Comparison of ENCODE assay signal across 8 cellular contexts in genomic region chr18:62526098-62527025, GRCh38. TPM values are rescaled to one million over a fixed set of nuclear protein-coding genes. Genes with fewer than 3 reads are reported as not detected.
DNase-seq lines count a peak whose midpoint lies in the region; ATAC-seq, FAIRE-seq and TF ChIP-seq lines count a peak whose summit lies in the region.

No MANE protein-coding gene starts in this region.

- no peaks in the 10 kb centered on the region for H4K20me1 ChIP-seq in OCI-LY1 (ENCODE audit: insufficient read depth, low read length)

- peak overlapping the region; percentile 93 for H3K4me2 ChIP-seq in OCI-LY1 (ENCODE audit: low read length)

- TF ChIP-seq CTCF in OCI-LY1 (IDR thresholded peaks at IDR 0.05; ENCODE audit: low read length): no peak

- FAIRE-seq in GM18507 (lab: Jason Lieb, UNC): peak; percentile 89

- H3K4me3 Mint-ChIP-seq in activated T-cell treated with anti-CD3 and anti-CD28 coated beads, Interleukin-2, amount 50 U/mL, for 4 hours: peak overlapping the region; percentile 98

- H3K4me3 ChIP-seq in OCI-LY1 (ENCODE audit: low read depth, low read length, poor library complexity, severe bottlenecking) (peak overlapping the region; percentile 74), mucosa of stomach (ENCODE audit: low read length) (peak overlapping the region; percentile 92)

- H3K27me3 ChIP-seq in OCI-LY1 (ENCODE audit: insufficient read depth, low read length) (no peaks in the 10 kb centered on the region), mucosa of stomach (ENCODE audit: control insufficient read depth, insufficient read depth, low read length) (no peaks in the 10 kb centered on the region)

- H3K9ac ChIP-seq in OCI-LY1 (ENCODE audit: low read length) (peak overlapping the region; percentile 86), mucosa of stomach (ENCODE audit: low read length) (peak overlapping the region; percentile 93)

- peaks cover 11% of the 10 kb centered on the region for H3K36me3 Mint-ChIP-seq in activated T-cell treated with anti-CD3 and anti-CD28 coated beads, Interleukin-2, amount 50 U/mL, for 4 hours (ENCODE audit: insufficient read depth)

- peaks cover 58% of the 10 kb centered on the region for H3K4me1 ChIP-seq in OCI-LY1 (ENCODE audit: insufficient read depth, low read length, severe bottlenecking)
- peaks cover 14% of the 10 kb centered on the region for H3K4me1 ChIP-seq in mucosa of stomach (ENCODE audit: control insufficient read depth, insufficient read depth, low read length)

- H3K79me2 ChIP-seq in OCI-LY1 (ENCODE audit: insufficient read depth, low read length): peaks cover 44% of the 10 kb centered on the region

- ATAC-seq in activated T-cell treated with anti-CD3 and anti-CD28 coated beads, Interleukin-2, amount 50 U/mL, for 4 hours: peak; percentile 9 to 17
- ATAC-seq in esophagus mucosa: peak; percentile 35

- peaks cover 55% of the 10 kb centered on the region for H3K4me1 Mint-ChIP-seq in activated T-cell treated with anti-CD3 and anti-CD28 coated beads, Interleukin-2, amount 50 U/mL, for 4 hours (ENCODE audit: low read depth)

- H2AFZ ChIP-seq in OCI-LY1 (ENCODE audit: low read length): no peak overlapping the region

- no peaks in the 10 kb centered on the region for H3K9me3 Mint-ChIP-seq in activated T-cell treated with anti-CD3 and anti-CD28 coated beads, Interleukin-2, amount 50 U/mL, for 4 hours

- H3F3A ChIP-seq in OCI-LY1 (ENCODE audit: insufficient read depth, low read length): no peaks in the 10 kb centered on the region

- DNase-seq in 8988T (peak; percentile 54), GM18507 (ENCODE audit: extremely low spot score, insufficient read length, low read depth) (peak; percentile 54), HT-29 (ENCODE audit: low spot score) (peak; percentile 73)
- DNase-seq in activated T-cell treated with anti-CD3 and anti-CD28 coated beads, Interleukin-2, amount 50 U/mL, for 4 hours: peak; percentile 60
- peak; percentile 83 for DNase-seq in stimulated activated CD8-positive, alpha-beta memory T cell treated with anti-CD3 and anti-CD28 coated beads, Interleukin-4, amount 100 ng/mL, for 48 hours

- no peaks in the 10 kb centered on the region for H3K9me3 ChIP-seq in OCI-LY1 (ENCODE audit: low read length)
- H3K9me3 ChIP-seq in mucosa of stomach (ENCODE audit: control insufficient read depth, low read length): no peaks in the 10 kb centered on the region

- H3K27ac ChIP-seq in OCI-LY1 (ENCODE audit: low read depth, low read length, poor library complexity, severe bottlenecking): peak overlapping the region; percentile 76

- no peaks in the 10 kb centered on the region for H3K27me3 Mint-ChIP-seq in activated T-cell treated with anti-CD3 and anti-CD28 coated beads, Interleukin-2, amount 50 U/mL, for 4 hours (ENCODE audit: low read depth)

- no peaks in the 10 kb centered on the region for H3K9me2 ChIP-seq in OCI-LY1 (ENCODE audit: low read depth, low read length)

- H3K36me3 ChIP-seq in OCI-LY1 (ENCODE audit: insufficient read depth, low read length): no peaks in the 10 kb centered on the region
- no peaks in the 10 kb centered on the region for H3K36me3 ChIP-seq in mucosa of stomach (ENCODE audit: control insufficient read depth, insufficient read depth, low read length)

RNA-seq across cellular contexts. Expression of gene ZCCHC2, which starts 3.5 kb away (rescaled TPM):
- 19.7 and 20.3 TPM in 2 replicates for total RNA-seq in HT-29 (2014; rRNA removed; shearing (Covaris generic))
- total RNA-seq in activated T-cell treated with anti-CD3 and anti-CD28 coated beads, Interleukin-2, amount 50 U/mL, for 4 hours: 10 to 100 TPM; 31.9 to 39.5 (median 35.7) TPM
- 7.3 TPM for total RNA-seq in esophagus mucosa

Comparison
In these comparisons a context has a peak if more than half of its experiments do, and no peak if none do; other contexts are left out.
1. Peak in every context shown above with its lines: DNase-seq, ATAC-seq, H3K4me3 ChIP-seq and H3K27ac ChIP-seq.